ENCODE assay signal across 8 cellular contexts in genomic region chr9:70412678-70413426, GRCh38. TPM values are rescaled to one million over a fixed set of nuclear protein-coding genes. Genes with fewer than 3 reads are reported as not detected.
DNase-seq lines count a peak whose midpoint lies in the region; ATAC-seq and TF ChIP-seq lines count a peak whose summit lies in the region.

No MANE protein-coding gene starts in this region.

- intact Hi-C loops in cardiac septum (cut with DNase I), result loop anchor here (2.0 kb wide), 1 partner anchor 176 kb away; no protein-coding TSS in a partner anchor

- H3K4me1 ChIP-seq in osteoblast (ENCODE audit: insufficient read depth, low read length), result peaks cover 33% of the 10 kb centered on the region

- TF ChIP-seq CTCF in HL-60 (IDR thresholded peaks at IDR 0.05; ENCODE audit: insufficient read depth, low read length) (no peak), osteoblast (IDR thresholded peaks at IDR 0.05; ENCODE audit: extremely low read depth, low read depth, low read length) (no peak)

- H3K27me3 ChIP-seq in HL-60 (ENCODE audit: insufficient read depth, poor library complexity, severe bottlenecking), result no peaks in the 10 kb centered on the region
- no peaks in the 10 kb centered on the region for H3K27me3 ChIP-seq in osteoblast (ENCODE audit: insufficient read depth, low read length)

- H2AFZ ChIP-seq in osteoblast (ENCODE audit: low read length), result no peak overlapping the region

- DNase-seq in DMS53 treated with DMSO at 0.1 percent for 48 hours (lab: John Stamatoyannopoulos, UW; ENCODE audit: unreplicated experiment), result peak; percentile 31
- peak in 1 of 2 experiments; percentile 31 for DNase-seq in HL-60 (ENCODE audit: low read depth in 1 of 2, low spot score in 1 of 2)
- DNase-seq in anterior cingulate cortex (lab: John Stamatoyannopoulos, UW), result peak in 54 of 58 donors; percentile 23 to 84 (median 63)
- DNase-seq in cardiac septum (ENCODE audit: low spot score), result peak; percentile 93
- DNase-seq in osteoblast (ENCODE audit: insufficient read length, low spot score, missing footprints), result peak; percentile 96
- DNase-seq in SIG-M5 (lab: John Stamatoyannopoulos, UW), result no peak

- peaks cover 50% of the 10 kb centered on the region for H3K79me2 ChIP-seq in osteoblast (ENCODE audit: insufficient read depth, low read length)

- no peaks in the 10 kb centered on the region for H4K20me1 ChIP-seq in osteoblast (ENCODE audit: insufficient read depth, low read length)

- H3K4me2 ChIP-seq in osteoblast (ENCODE audit: insufficient read depth, low read length), result peak overlapping the region; percentile 92

- ATAC-seq in SK-N-SH treated with all-trans-retinoic acid at 6 μM for 48 hours (peak; percentile 37), GM19455 (IDR thresholded peaks at IDR 0.05; ENCODE audit: unreplicated experiment) (no peak)

- no peaks in the 10 kb centered on the region for H3K9me3 ChIP-seq in osteoblast (ENCODE audit: low read depth, low read length)

- peak overlapping the region; percentile 66 for H3K4me3 ChIP-seq in HL-60 (replicated peaks; ENCODE audit: insufficient read depth, low read length)
- peak overlapping the region; percentile 80 for H3K4me3 ChIP-seq in osteoblast (ENCODE audit: insufficient read depth, low read length)

- peaks cover 6% of the 10 kb centered on the region for H3K36me3 ChIP-seq in osteoblast (ENCODE audit: insufficient read depth, low read length)

- H3K27ac ChIP-seq in HL-60 (replicated peaks), result no peak overlapping the region
- peak overlapping the region; percentile 96 for H3K27ac ChIP-seq in osteoblast (ENCODE audit: low read depth, low read length)

TF ChIP-seq in SK-N-SH treated with all-trans-retinoic acid at 6 μM for 48 hours, 23 proteins besides CTCF, POLR2A, EP300 and RAD21:
- TF ChIP-seq, protein P1, sequence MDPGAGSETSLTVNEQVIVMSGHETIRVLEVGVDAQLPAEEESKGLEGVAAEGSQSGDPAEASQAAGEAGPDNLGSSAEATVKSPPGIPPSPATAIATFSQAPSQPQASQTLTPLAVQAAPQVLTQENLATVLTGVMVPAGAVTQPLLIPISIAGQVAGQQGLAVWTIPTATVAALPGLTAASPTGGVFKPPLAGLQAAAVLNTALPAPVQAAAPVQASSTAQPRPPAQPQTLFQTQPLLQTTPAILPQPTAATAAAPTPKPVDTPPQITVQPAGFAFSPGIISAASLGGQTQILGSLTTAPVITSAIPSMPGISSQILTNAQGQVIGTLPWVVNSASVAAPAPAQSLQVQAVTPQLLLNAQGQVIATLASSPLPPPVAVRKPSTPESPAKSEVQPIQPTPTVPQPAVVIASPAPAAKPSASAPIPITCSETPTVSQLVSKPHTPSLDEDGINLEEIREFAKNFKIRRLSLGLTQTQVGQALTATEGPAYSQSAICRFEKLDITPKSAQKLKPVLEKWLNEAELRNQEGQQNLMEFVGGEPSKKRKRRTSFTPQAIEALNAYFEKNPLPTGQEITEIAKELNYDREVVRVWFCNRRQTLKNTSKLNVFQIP (CRISPR knock-in tag; IDR thresholded peaks at IDR 0.05; ENCODE audit: borderline replicate concordance, low read depth), result no peak
- TF ChIP-seq CSDC2 (CRISPR knock-in tag; IDR thresholded peaks at IDR 0.05), result no peak
- TF ChIP-seq, protein P2, sequence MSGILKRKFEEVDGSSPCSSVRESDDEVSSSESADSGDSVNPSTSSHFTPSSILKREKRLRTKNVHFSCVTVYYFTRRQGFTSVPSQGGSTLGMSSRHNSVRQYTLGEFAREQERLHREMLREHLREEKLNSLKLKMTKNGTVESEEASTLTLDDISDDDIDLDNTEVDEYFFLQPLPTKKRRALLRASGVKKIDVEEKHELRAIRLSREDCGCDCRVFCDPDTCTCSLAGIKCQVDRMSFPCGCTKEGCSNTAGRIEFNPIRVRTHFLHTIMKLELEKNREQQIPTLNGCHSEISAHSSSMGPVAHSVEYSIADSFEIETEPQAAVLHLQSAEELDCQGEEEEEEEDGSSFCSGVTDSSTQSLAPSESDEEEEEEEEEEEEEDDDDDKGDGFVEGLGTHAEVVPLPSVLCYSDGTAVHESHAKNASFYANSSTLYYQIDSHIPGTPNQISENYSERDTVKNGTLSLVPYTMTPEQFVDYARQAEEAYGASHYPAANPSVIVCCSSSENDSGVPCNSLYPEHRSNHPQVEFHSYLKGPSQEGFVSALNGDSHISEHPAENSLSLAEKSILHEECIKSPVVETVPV (CRISPR knock-in tag; IDR thresholded peaks at IDR 0.05), result no peak
- TF ChIP-seq ZFP3 (CRISPR knock-in tag; IDR thresholded peaks at IDR 0.05), result no peak
- no peak for TF ChIP-seq TSHZ2 (CRISPR knock-in tag; IDR thresholded peaks at IDR 0.05)
- no peak for TF ChIP-seq BACH2 (CRISPR knock-in tag; IDR thresholded peaks at IDR 0.05; ENCODE audit: borderline replicate concordance)
- no peak for TF ChIP-seq OSR1 (CRISPR knock-in tag; IDR thresholded peaks at IDR 0.05)
- no peak for TF ChIP-seq TCF4 (CRISPR knock-in tag; IDR thresholded peaks at IDR 0.05; ENCODE audit: borderline replicate concordance)
- no peak for TF ChIP-seq GLIS3 (CRISPR knock-in tag; IDR thresholded peaks at IDR 0.05)
- TF ChIP-seq ISL1 (CRISPR knock-in tag; IDR thresholded peaks at IDR 0.05), result no peak
- no peak for TF ChIP-seq ZC3H10 (CRISPR knock-in tag; IDR thresholded peaks at IDR 0.05)
- TF ChIP-seq, protein P3, sequence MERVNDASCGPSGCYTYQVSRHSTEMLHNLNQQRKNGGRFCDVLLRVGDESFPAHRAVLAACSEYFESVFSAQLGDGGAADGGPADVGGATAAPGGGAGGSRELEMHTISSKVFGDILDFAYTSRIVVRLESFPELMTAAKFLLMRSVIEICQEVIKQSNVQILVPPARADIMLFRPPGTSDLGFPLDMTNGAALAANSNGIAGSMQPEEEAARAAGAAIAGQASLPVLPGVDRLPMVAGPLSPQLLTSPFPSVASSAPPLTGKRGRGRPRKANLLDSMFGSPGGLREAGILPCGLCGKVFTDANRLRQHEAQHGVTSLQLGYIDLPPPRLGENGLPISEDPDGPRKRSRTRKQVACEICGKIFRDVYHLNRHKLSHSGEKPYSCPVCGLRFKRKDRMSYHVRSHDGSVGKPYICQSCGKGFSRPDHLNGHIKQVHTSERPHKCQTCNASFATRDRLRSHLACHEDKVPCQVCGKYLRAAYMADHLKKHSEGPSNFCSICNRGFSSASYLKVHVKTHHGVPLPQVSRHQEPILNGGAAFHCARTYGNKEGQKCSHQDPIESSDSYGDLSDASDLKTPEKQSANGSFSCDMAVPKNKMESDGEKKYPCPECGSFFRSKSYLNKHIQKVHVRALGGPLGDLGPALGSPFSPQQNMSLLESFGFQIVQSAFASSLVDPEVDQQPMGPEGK (CRISPR knock-in tag; IDR thresholded peaks at IDR 0.05; ENCODE audit: borderline replicate concordance), result no peak
- TF ChIP-seq ESRRG (CRISPR knock-in tag; IDR thresholded peaks at IDR 0.05), result no peak
- TF ChIP-seq ARNTL (CRISPR knock-in tag; IDR thresholded peaks at IDR 0.05; ENCODE audit: borderline replicate concordance, low read depth), result no peak
- TF ChIP-seq ZNF8 (CRISPR knock-in tag; IDR thresholded peaks at IDR 0.05), result no peak

RNA-seq across cellular contexts. Expression of gene KLF9, which starts 1.6 kb away (rescaled TPM):
- total RNA-seq in cardiac septum (19.0 TPM), osteoblast (46.9 and 51.8 TPM in 2 replicates)
